1 cellular context compared by ENCODE assay signal in genomic region chr3:165641569-165642310, GRCh38.
TF ChIP-seq lines count a peak whose summit lies in the region.

No MANE protein-coding gene starts in this region.

TF ChIP-seq in H1, 55 proteins besides CTCF, POLR2A, EP300 and RAD21 (continued from another document):
- no peak for TF ChIP-seq MAX (IDR thresholded peaks at IDR 0.05)
- no peak for TF ChIP-seq BCL11A (IDR thresholded peaks at IDR 0.05; ENCODE audit: low read depth in 2 of 2, low read length in 2 of 2)
- TF ChIP-seq SIN3A (conservative IDR thresholded peaks at IDR 0.05 in 1 of 2, IDR thresholded peaks at IDR 0.05 in 1 of 2; ENCODE audit: low read depth in 1 of 2, low read length in 2 of 2), result no peak
- no peak for TF ChIP-seq TCF12 (IDR thresholded peaks at IDR 0.05; ENCODE audit: low read depth, low read length)
